Comparison of ENCODE assay signal across 17 cellular contexts in the genomic region with DNA sequence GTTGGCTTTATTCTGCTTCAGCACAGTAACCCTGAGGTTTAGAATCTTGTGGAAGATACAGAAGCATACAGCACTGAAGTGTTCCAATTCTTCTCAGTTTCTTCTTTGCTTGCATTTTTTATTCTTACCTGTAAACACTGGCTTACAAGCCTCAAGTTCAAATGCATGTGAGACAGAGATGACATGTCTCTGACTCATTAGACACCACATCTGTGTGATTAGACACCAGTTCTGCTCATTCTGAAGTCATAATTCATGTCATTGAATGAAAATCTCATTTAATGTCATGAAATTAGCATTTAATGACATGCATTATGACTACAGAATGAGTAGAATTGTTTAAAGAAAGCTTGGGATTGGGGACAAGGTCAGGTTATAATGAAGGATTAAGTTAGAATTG. TPM values are rescaled to one million over a fixed set of nuclear protein-coding genes. Genes with fewer than 3 reads are reported as not detected.
DNase-seq lines count a peak whose midpoint lies in the region; ATAC-seq, FAIRE-seq and TF ChIP-seq lines count a peak whose summit lies in the region.
"Had no signal": no experiment of that assay in that cellular context is flagged by ENCODE, and none has a peak within 500 bp of the region (broad histone marks: within the 10 kb centered on the region; RNA-seq: fewer than 3 reads in every experiment).

No MANE protein-coding gene starts in this region.

- H4K20me1 ChIP-seq in IMR-90 (ENCODE audit: insufficient read depth, low read length) = peaks cover 51% of the 10 kb centered on the region

- in situ Hi-C loops in IMR-90 (cut with MboI; ENCODE audit: low sequenced_read_pairs) = no loop called here

- TF ChIP-seq CTCF in IMR-90 (conservative IDR thresholded peaks at IDR 0.05; ENCODE audit: low read depth, low read length) (no peak), bronchial epithelial cell (IDR thresholded peaks at IDR 0.05; ENCODE audit: insufficient read depth, low read length, severe bottlenecking) (no peak), osteocyte (IDR thresholded peaks at IDR 0.05) (no peak), left ventricle myocardium inferior (IDR thresholded peaks at IDR 0.05; ENCODE audit: borderline replicate concordance) (no peak), sigmoid colon (IDR thresholded peaks at IDR 0.05) (no peak)

- no peak overlapping the region for H2BK5ac ChIP-seq in IMR-90 (ENCODE audit: low read depth, low read length, poor library complexity, severe bottlenecking)

- dilution Hi-C loops in IMR-90 (cut with HindIII; ENCODE audit: low sequenced_read_pairs, unreplicated experiment) = no loop called here

- no peaks in the 10 kb centered on the region for H3K9me3 Mint-ChIP-seq in activated CD4-positive, alpha-beta T cell treated with anti-CD3 and anti-CD28 coated beads, Interleukin-2, amount 10 ng/mL, durations not matched to agents 24 days and 14 days
- no peaks in the 10 kb centered on the region for H3K9me3 Mint-ChIP-seq in osteocyte (ENCODE audit: unreplicated experiment)
- H3K9me3 Mint-ChIP-seq: activated B cell treated with CpG ODN at 0.5 μM for 24 hours had no signal

- POLR2A ChIA-PET in IMR-90 (lab: Charles Lee; ENCODE audit: unreplicated experiment) = no interaction called here

- H3K27me3 ChIP-seq in IMR-90 (ENCODE audit: control insufficient read depth, insufficient read depth, low read length) (no peaks in the 10 kb centered on the region), bronchial epithelial cell (ENCODE audit: control insufficient read depth, insufficient read depth, low read length) (no peaks in the 10 kb centered on the region), left ventricle myocardium inferior (ENCODE audit: low read depth) (no peaks in the 10 kb centered on the region), sigmoid colon (no peaks in the 10 kb centered on the region)
- H3K27me3 ChIP-seq: left lung had no signal

- H3K4me3 ChIP-seq in IMR-90 (ENCODE audit: insufficient read depth, low read depth, low read length) (no peak overlapping the region), bronchial epithelial cell (ENCODE audit: low read depth, low read length) (no peak overlapping the region), left ventricle myocardium inferior (no peak overlapping the region), sigmoid colon (no peak overlapping the region)
- H3K4me3 ChIP-seq: left lung, prostate gland, thoracic aorta had no signal

- peak overlapping the region; percentile 20 for H3K27ac Mint-ChIP-seq in activated CD4-positive, alpha-beta T cell treated with anti-CD3 and anti-CD28 coated beads, Interleukin-2, amount 10 ng/mL, durations not matched to agents 24 days and 14 days
- peak overlapping the region; percentile 50 for H3K27ac Mint-ChIP-seq in osteocyte (ENCODE audit: unreplicated experiment)

- H3K23ac ChIP-seq in IMR-90 (ENCODE audit: low read depth, low read length) = no peak overlapping the region

- H3K9ac ChIP-seq in IMR-90 (ENCODE audit: low read depth, low read length) = no peak overlapping the region

- H4K5ac ChIP-seq in IMR-90 (ENCODE audit: low read depth, low read length) = no peak overlapping the region

- H2AK9ac ChIP-seq in IMR-90 (replicated peaks; ENCODE audit: low read depth, low read length, poor library complexity) = no peak overlapping the region

- H3K4me2 ChIP-seq in IMR-90 (ENCODE audit: low read depth, low read length) = peak overlapping the region; percentile 45; the same call in 1 of the 2 replicates

- no TSS peak for BruUV-seq in IMR-90 (replicated peaks; lab: Mats Ljungman, UMichigan)

- H3K4me1 Mint-ChIP-seq in activated CD4-positive, alpha-beta T cell treated with anti-CD3 and anti-CD28 coated beads, Interleukin-2, amount 10 ng/mL, durations not matched to agents 24 days and 14 days = peaks cover 42% of the 10 kb centered on the region
- H3K4me1 Mint-ChIP-seq in osteocyte (ENCODE audit: unreplicated experiment) = peaks cover 58% of the 10 kb centered on the region

- no peak overlapping the region for H2AK5ac ChIP-seq in IMR-90 (ENCODE audit: low read depth, low read length)

- H3K9me3 ChIP-seq in IMR-90 (ENCODE audit: control insufficient read depth, insufficient read depth, low read length) (no peaks in the 10 kb centered on the region), left ventricle myocardium inferior (replicated peaks) (no peaks in the 10 kb centered on the region), sigmoid colon (no peaks in the 10 kb centered on the region)
- H3K9me3 ChIP-seq: left lung, prostate gland, thoracic aorta had no signal

- no peak overlapping the region for H3K14ac ChIP-seq in IMR-90 (replicated peaks; ENCODE audit: low read depth, low read length)

- peaks cover 13% of the 10 kb centered on the region for H3K9me1 ChIP-seq in IMR-90 (ENCODE audit: insufficient read depth, low read length)

- no peak overlapping the region for H2BK20ac ChIP-seq in IMR-90 (ENCODE audit: low read depth, low read length)

- intact Hi-C loops in activated CD4-positive, alpha-beta T cell treated with anti-CD3 and anti-CD28 coated beads, Interleukin-2, amount 10 ng/mL, durations not matched to agents 24 days and 14 days (cut with micrococcal nuclease) = no loop called here
- intact Hi-C loops in IMR-90 (cut with micrococcal nuclease) = loop anchor here (5.0 kb wide), 1 partner anchor 35 kb away; no protein-coding TSS in a partner anchor
- intact Hi-C loops in left ventricle myocardium inferior (cut with micrococcal nuclease) = no loop called here
- intact Hi-C loops in sigmoid colon (cut with DNase I) = no loop called here

- TF ChIP-seq POLR2A in IMR-90 (IDR thresholded peaks at IDR 0.05; ENCODE audit: low read depth, low read length) (no peak), sigmoid colon (IDR thresholded peaks at IDR 0.05) (no peak)

- no peak for FAIRE-seq in bronchial epithelial cell (lab: Jason Lieb, UNC)

- no peak overlapping the region for H3K18ac ChIP-seq in IMR-90 (ENCODE audit: low read depth, low read length)

- H3K36me3 Mint-ChIP-seq in activated CD4-positive, alpha-beta T cell treated with anti-CD3 and anti-CD28 coated beads, Interleukin-2, amount 10 ng/mL, durations not matched to agents 24 days and 14 days (ENCODE audit: low read depth) = peaks cover 71% of the 10 kb centered on the region
- H3K36me3 Mint-ChIP-seq in osteocyte (ENCODE audit: unreplicated experiment) = peaks cover 52% of the 10 kb centered on the region

- no peak overlapping the region for H2AFZ ChIP-seq in IMR-90 (replicated peaks; ENCODE audit: low read length, poor library complexity)

- H3K4ac ChIP-seq in IMR-90 (ENCODE audit: low read depth, low read length) = no peak overlapping the region

- CTCF ChIA-PET in IMR-90 (lab: Yijun Ruan, JAX) = no interaction called here

- no peak overlapping the region for H4K91ac ChIP-seq in IMR-90 (ENCODE audit: insufficient read depth, low read depth, low read length)

- DNase-seq in activated CD4-positive, alpha-beta T cell treated with anti-CD3 and anti-CD28 coated beads, Interleukin-2, amount 10 ng/mL, durations not matched to agents 24 days and 14 days = no peak
- DNase-seq in activated CD4-positive, alpha-beta T cell treated with anti-CD3 and anti-CD28 coated beads, Interleukin-2, amount 50 U/mL, for 4 hours = no peak
- DNase-seq in IMR-90 (peak; percentile 57), bronchial epithelial cell (ENCODE audit: low read depth) (peak; percentile 91), osteocyte (ENCODE audit: extremely low spot score, unreplicated experiment) (no peak), left ventricle myocardium inferior (no peak), middle frontal gyrus (ENCODE audit: extremely low spot score, low spot score) (no peak), sigmoid colon (no peak)
- DNase-seq: activated B cell treated with CpG ODN at 0.5 μM for 24 hours, cortex of kidney, GDM1, left lung, NCI-H2081, NCI-H69, RPMI8226 had no signal

- H3K4me3 Mint-ChIP-seq in activated CD4-positive, alpha-beta T cell treated with anti-CD3 and anti-CD28 coated beads, Interleukin-2, amount 10 ng/mL, durations not matched to agents 24 days and 14 days = no peak overlapping the region
- H3K4me3 Mint-ChIP-seq in osteocyte (ENCODE audit: unreplicated experiment) = no peak overlapping the region
- H3K4me3 Mint-ChIP-seq: activated B cell treated with CpG ODN at 0.5 μM for 24 hours had no signal

- H3K27ac ChIP-seq in IMR-90 (ENCODE audit: insufficient read depth, low read length) = no peak overlapping the region
- no peak overlapping the region for H3K27ac ChIP-seq in left ventricle myocardium inferior (replicated peaks)
- H3K27ac ChIP-seq in sigmoid colon = no peak overlapping the region
- H3K27ac ChIP-seq: prostate gland, thoracic aorta had no signal

- TF ChIP-seq RAD21 in IMR-90 (IDR thresholded peaks at IDR 0.05; ENCODE audit: low read length) = no peak

- H3K27me3 Mint-ChIP-seq in activated CD4-positive, alpha-beta T cell treated with anti-CD3 and anti-CD28 coated beads, Interleukin-2, amount 10 ng/mL, durations not matched to agents 24 days and 14 days = no peaks in the 10 kb centered on the region
- no peaks in the 10 kb centered on the region for H3K27me3 Mint-ChIP-seq in osteocyte (ENCODE audit: unreplicated experiment)
- H3K27me3 Mint-ChIP-seq: activated B cell treated with CpG ODN at 0.5 μM for 24 hours had no signal

- no peak overlapping the region for H4K8ac ChIP-seq in IMR-90 (ENCODE audit: low read depth in 2 of 2, low read length in 2 of 2)

- H3K36me3 ChIP-seq in IMR-90 (ENCODE audit: control insufficient read depth, insufficient read depth, low read length) (peaks cover 38% of the 10 kb centered on the region), bronchial epithelial cell (ENCODE audit: control insufficient read depth, insufficient read depth, low read length) (peaks cover 21% of the 10 kb centered on the region), left ventricle myocardium inferior (peaks cover 78% of the 10 kb centered on the region), sigmoid colon (peaks cover 14 to 59% (median 37%) of the 10 kb centered on the region in 4 donors)
- H3K36me3 ChIP-seq: prostate gland had no signal

- no peak overlapping the region for H3K56ac ChIP-seq in IMR-90 (ENCODE audit: extremely low read depth, insufficient read depth, low read length)

- TF ChIP-seq EP300 in sigmoid colon (IDR thresholded peaks at IDR 0.05) = no peak

- H3K79me1 ChIP-seq in IMR-90 (ENCODE audit: low read depth in 1 of 2, low read length in 2 of 2) = peaks cover 34 to 75% of the 10 kb centered on the region in 2 experiments

- peaks cover 11% of the 10 kb centered on the region for H3K4me1 ChIP-seq in IMR-90 (ENCODE audit: control insufficient read depth, insufficient read depth, low read length)
- peaks cover 57% of the 10 kb centered on the region for H3K4me1 ChIP-seq in left ventricle myocardium inferior
- peaks cover 0 to 34% (median 30%) of the 10 kb centered on the region in 4 donors for H3K4me1 ChIP-seq in sigmoid colon

- H2BK15ac ChIP-seq in IMR-90 (ENCODE audit: low read depth, low read length) = no peak overlapping the region

- no peak overlapping the region for H2BK120ac ChIP-seq in IMR-90 (ENCODE audit: low read depth, low read length)

- no peak for ATAC-seq in IMR-90 (ENCODE audit: low read depth)
- ATAC-seq: left lung had no signal

RNA-seq across cellular contexts. Expression of a gene that starts 5.8 kb away (rescaled TPM):
- total RNA-seq in activated CD4-positive, alpha-beta T cell treated with anti-CD3 and anti-CD28 coated beads, Interleukin-2, amount 10 ng/mL, durations not matched to agents 24 days and 14 days = 10.3 and 14.7 TPM in 2 replicates
- total RNA-seq in IMR-90 (2012; rRNA removed) = 23.7 and 30.3 TPM in 2 replicates
- 24.7 and 25.7 TPM in 2 replicates for polyA plus RNA-seq in IMR-90 (2012; rRNA removed)
- polyA plus RNA-seq in IMR-90 (2012; cell fraction: cytosol; rRNA removed) = 8.8 and 10.2 TPM in 2 replicates
- 31.4 and 48.4 TPM in 2 replicates for polyA plus RNA-seq in IMR-90 (2012; cell fraction: nucleus; rRNA removed; ENCODE audit: low replicate concordance)
- total RNA-seq in bronchial epithelial cell = 16.6 and 28.0 TPM in 2 replicates
- total RNA-seq in osteocyte = 14.4 and 16.8 TPM in 2 replicates
- total RNA-seq in left ventricle myocardium inferior = 24.9 TPM
- 10 to 100 TPM; 13.0 to 17.5 (median 17.1) TPM for total RNA-seq in sigmoid colon
- 1 to 10 TPM; 2.4 to 6.0 (median 4.9) TPM for polyA plus RNA-seq in sigmoid colon

RNA-seq across cellular contexts. Expression of a gene that starts 17.2 kb away (rescaled TPM):
- 57.0 and 59.9 TPM in 2 replicates for total RNA-seq in activated CD4-positive, alpha-beta T cell treated with anti-CD3 and anti-CD28 coated beads, Interleukin-2, amount 10 ng/mL, durations not matched to agents 24 days and 14 days
- total RNA-seq in IMR-90 (2012; rRNA removed) (25.5 and 25.8 TPM in 2 replicates), bronchial epithelial cell (38.5 and 61.9 TPM in 2 replicates), osteocyte (12.4 and 14.0 TPM in 2 replicates), left ventricle myocardium inferior (7.3 TPM), sigmoid colon (10 to 100 TPM; 19.9 to 57.6 (median 29.3) TPM)
- polyA plus RNA-seq in IMR-90 (2012; rRNA removed) (23.6 and 27.0 TPM in 2 replicates), sigmoid colon (10 to 100 TPM in 2 of 3 donors, 1 to 10 TPM in 1; 8.1 to 22.3 (median 10.8) TPM)
- 23.5 and 23.8 TPM in 2 replicates for polyA plus RNA-seq in IMR-90 (2012; cell fraction: cytosol; rRNA removed)
- polyA plus RNA-seq in IMR-90 (2012; cell fraction: nucleus; rRNA removed; ENCODE audit: low replicate concordance) = 12.7 and 21.3 TPM in 2 replicates

RNA-seq across cellular contexts. Expression of a gene that starts 53.5 kb away (rescaled TPM):
- 13.6 and 14.2 TPM in 2 replicates for total RNA-seq in activated CD4-positive, alpha-beta T cell treated with anti-CD3 and anti-CD28 coated beads, Interleukin-2, amount 10 ng/mL, durations not matched to agents 24 days and 14 days
- total RNA-seq in IMR-90 (2012; rRNA removed) (3.9 and 5.2 TPM in 2 replicates), bronchial epithelial cell (9.9 and 10.8 TPM in 2 replicates), osteocyte (8.8 and 10.5 TPM in 2 replicates), left ventricle myocardium inferior (5.2 TPM), sigmoid colon (10 to 100 TPM; 14.4 to 22.9 (median 20.9) TPM)
- polyA plus RNA-seq in IMR-90 (2012; rRNA removed) (2.8 and 4.4 TPM in 2 replicates), sigmoid colon (1 to 10 TPM; 3.9 to 6.4 (median 4.2) TPM)
- polyA plus RNA-seq in IMR-90 (2012; cell fraction: cytosol; rRNA removed) = 0.96 and 1.2 TPM in 2 replicates
- 6.0 and 19.9 TPM in 2 replicates for polyA plus RNA-seq in IMR-90 (2012; cell fraction: nucleus; rRNA removed; ENCODE audit: low replicate concordance)

Comparison
In these comparisons a context has a peak if more than half of its experiments do, and no peak if none do; other contexts are left out.
1. DNase-seq: peak in IMR-90 (single experiment) and bronchial epithelial cell (single experiment); none in activated CD4-positive, alpha-beta T cell treated with anti-CD3 and anti-CD28 coated beads, Interleukin-2, amount 10 ng/mL, durations not matched to agents 24 days and 14 days (single experiment), activated CD4-positive, alpha-beta T cell treated with anti-CD3 and anti-CD28 coated beads, Interleukin-2, amount 50 U/mL, for 4 hours (0 of 2), osteocyte (single experiment), left ventricle myocardium inferior (single experiment), middle frontal gyrus (single experiment) and sigmoid colon (single experiment).